Comparison of ENCODE assay signal across 11 cellular contexts in genomic region chr6:148528292-148528691, GRCh38.
DNase-seq lines count a peak whose midpoint lies in the region; ATAC-seq and TF ChIP-seq lines count a peak whose summit lies in the region.
"Had no signal": no experiment of that assay in that cellular context is flagged by ENCODE, and none has a peak within 500 bp of the region (broad histone marks: within the 10 kb centered on the region; RNA-seq: fewer than 3 reads in every experiment).

No MANE protein-coding gene starts in this region.

- TF ChIP-seq CTCF in GM10266 (IDR thresholded peaks at IDR 0.05; ENCODE audit: control insufficient read depth, insufficient read depth, low read depth, missing control alignments) (peak; percentile 17), OCI-LY1 (IDR thresholded peaks at IDR 0.05; ENCODE audit: low read length) (peak; percentile 43; the same call in 1 of the 2 replicates), coronary artery (IDR thresholded peaks at IDR 0.05) (no peak)

- H3K4me1 ChIP-seq in OCI-LY1 (ENCODE audit: insufficient read depth, low read length, severe bottlenecking) = no peaks in the 10 kb centered on the region

- H3K27ac ChIP-seq in OCI-LY1 (ENCODE audit: low read depth, low read length, poor library complexity, severe bottlenecking) = no peak overlapping the region
- H3K27ac ChIP-seq in coronary artery = peak overlapping the region; percentile 32 to 75

- ATAC-seq in T-helper 17 cell (no peak), GM21381 (IDR thresholded peaks at IDR 0.05; ENCODE audit: unreplicated experiment) (no peak), GM19023 (IDR thresholded peaks at IDR 0.05; ENCODE audit: unreplicated experiment) (no peak)
- ATAC-seq: stimulated activated naive B cell treated with anti-CD40 and anti-IgM and Interleukin-4, amounts not matched to agents 10 μg/mL and 1 μg/mL and 100 μg/mL, for 72 hours had no signal

- H3K27me3 Mint-ChIP-seq in T-helper 17 cell = peaks cover 9% of the 10 kb centered on the region

- no peak overlapping the region for H3K4me3 ChIP-seq in OCI-LY1 (ENCODE audit: low read depth, low read length, poor library complexity, severe bottlenecking)
- H3K4me3 ChIP-seq in coronary artery = no peak overlapping the region

- DNase-seq in GM10266 (ENCODE audit: extremely low spot score) (no peak), coronary artery (ENCODE audit: low spot score) (no peak), pons (ENCODE audit: low spot score) (peak; percentile 74), T-helper 17 cell (no peak)
- DNase-seq in stimulated activated CD4-positive, alpha-beta T cell treated with anti-CD3 and anti-CD28 coated beads, Interleukin-15, amount 100 ng/mL, for 24 hours = no peak
- DNase-seq: GOT3; NCI-H69; stimulated activated naive B cell treated with anti-CD40 and anti-IgM and Interleukin-4, amounts not matched to agents 10 μg/mL and 1 μg/mL and 100 μg/mL, for 72 hours had no signal

- no peaks in the 10 kb centered on the region for H3K36me3 ChIP-seq in OCI-LY1 (ENCODE audit: insufficient read depth, low read length)

- H3K4me2 ChIP-seq in OCI-LY1 (ENCODE audit: low read length) = no peak overlapping the region

- no peak overlapping the region for H3K9ac ChIP-seq in OCI-LY1 (ENCODE audit: low read length)

- peaks cover 12% of the 10 kb centered on the region for H3K4me1 Mint-ChIP-seq in T-helper 17 cell

- H3K27me3 ChIP-seq in OCI-LY1 (ENCODE audit: insufficient read depth, low read length) = no peaks in the 10 kb centered on the region; the same call in 1 of the 2 replicates

- H4K20me1 ChIP-seq in OCI-LY1 (ENCODE audit: insufficient read depth, low read length) = no peaks in the 10 kb centered on the region

- H3F3A ChIP-seq in OCI-LY1 (ENCODE audit: insufficient read depth, low read length) = no peaks in the 10 kb centered on the region

- H3K9me2 ChIP-seq in OCI-LY1 (ENCODE audit: low read depth, low read length) = no peaks in the 10 kb centered on the region

- peaks cover 3% of the 10 kb centered on the region for H3K36me3 Mint-ChIP-seq in T-helper 17 cell (ENCODE audit: low read depth)

- H3K9me3 ChIP-seq in OCI-LY1 (ENCODE audit: low read length) (no peaks in the 10 kb centered on the region), T-helper 17 cell (ENCODE audit: control insufficient read depth, low read length, poor library complexity, severe bottlenecking) (no peaks in the 10 kb centered on the region)

- H3K79me2 ChIP-seq in OCI-LY1 (ENCODE audit: insufficient read depth, low read length) = no peaks in the 10 kb centered on the region

- H2AFZ ChIP-seq in OCI-LY1 (ENCODE audit: low read length) = no peak overlapping the region

- H3K4me3 Mint-ChIP-seq in T-helper 17 cell = no peak overlapping the region
- H3K4me3 Mint-ChIP-seq: stimulated activated naive B cell treated with anti-CD40 and anti-IgM and Interleukin-4, amounts not matched to agents 10 μg/mL and 1 μg/mL and 100 μg/mL, for 72 hours had no signal

- H3K27ac Mint-ChIP-seq in T-helper 17 cell = no peak overlapping the region
- H3K27ac Mint-ChIP-seq: stimulated activated naive B cell treated with anti-CD40 and anti-IgM and Interleukin-4, amounts not matched to agents 10 μg/mL and 1 μg/mL and 100 μg/mL, for 72 hours had no signal
